In the genomic region with DNA sequence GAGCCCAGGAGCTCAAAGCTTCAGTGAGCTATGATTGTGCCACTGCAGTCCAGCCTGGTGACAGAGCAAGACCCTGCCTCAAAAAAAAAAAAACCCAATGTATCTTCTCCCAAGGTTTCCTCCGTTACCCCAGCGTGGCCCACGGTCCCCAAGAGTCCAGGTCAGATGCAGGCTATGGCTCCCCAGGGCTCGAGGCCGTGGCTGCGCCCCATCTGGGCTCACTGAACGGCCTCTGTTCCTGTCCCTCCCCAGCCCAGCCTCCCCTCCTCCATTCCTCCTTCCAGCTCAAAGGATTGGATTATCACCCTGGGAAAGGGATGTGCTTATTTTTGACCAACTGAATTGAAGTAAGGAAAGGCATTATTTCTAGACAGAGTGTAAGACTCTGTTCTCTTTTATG, we compare ENCODE assay signal across 33 cellular contexts.
"Had no signal": no experiment of that assay in that cellular context is flagged by ENCODE, and none has a peak within 500 bp of the region (broad histone marks: within the 10 kb centered on the region; RNA-seq: fewer than 3 reads in every experiment).

No MANE protein-coding gene starts in this region.

- H3K27me3 ChIP-seq: Peyer's patch had no signal

- H3K9me3 Mint-ChIP-seq: activated CD4-positive, alpha-beta memory T cell treated with anti-CD3 and anti-CD28 coated beads, Interleukin-2, amount 10 ng/mL, durations not matched to agents 7 days and 5 days; activated naive CD8-positive, alpha-beta T cell treated with anti-CD3 and anti-CD28 coated beads, Interleukin-2, amount 50 U/mL, for 24 hours had no signal

- H3K36me3 Mint-ChIP-seq: activated CD8-positive, alpha-beta memory T cell treated with anti-CD3 and anti-CD28 coated beads, Interleukin-2, amount 10 ng/mL, durations not matched to agents 7 days and 5 days; activated naive CD4-positive, alpha-beta T cell treated with anti-CD3 and anti-CD28 coated beads, Interleukin-2, amount 10 ng/mL, durations not matched to agents 7 days and 5 days had no signal

- H3K27ac ChIP-seq: brain microvascular endothelial cell, Peyer's patch, WERI-Rb-1 had no signal

- H3K4me1 ChIP-seq: Peyer's patch had no signal

- H3K27ac Mint-ChIP-seq: activated CD4-positive, alpha-beta memory T cell treated with anti-CD3 and anti-CD28 coated beads, Interleukin-2, amount 10 ng/mL, durations not matched to agents 7 days and 5 days; activated CD8-positive, alpha-beta memory T cell treated with anti-CD3 and anti-CD28 coated beads, Interleukin-2, amount 10 ng/mL, durations not matched to agents 7 days and 5 days; activated naive CD4-positive, alpha-beta T cell treated with anti-CD3 and anti-CD28 coated beads, Interleukin-2, amount 10 ng/mL, durations not matched to agents 7 days and 5 days; activated naive CD8-positive, alpha-beta T cell; activated naive CD8-positive, alpha-beta T cell treated with anti-CD3 and anti-CD28 coated beads, Interleukin-2, amount 50 U/mL, for 24 hours had no signal

- H3K4me3 Mint-ChIP-seq: activated CD4-positive, alpha-beta memory T cell treated with anti-CD3 and anti-CD28 coated beads, Interleukin-2, amount 10 ng/mL, durations not matched to agents 7 days and 5 days; activated CD8-positive, alpha-beta memory T cell treated with anti-CD3 and anti-CD28 coated beads, Interleukin-2, amount 10 ng/mL, durations not matched to agents 7 days and 5 days; activated naive CD4-positive, alpha-beta T cell treated with anti-CD3 and anti-CD28 coated beads, Interleukin-2, amount 10 ng/mL, durations not matched to agents 7 days and 5 days; activated naive CD8-positive, alpha-beta T cell; activated naive CD8-positive, alpha-beta T cell treated with anti-CD3 and anti-CD28 coated beads, Interleukin-2, amount 50 U/mL, for 24 hours had no signal

- H3K4me1 Mint-ChIP-seq: activated CD4-positive, alpha-beta memory T cell treated with anti-CD3 and anti-CD28 coated beads, Interleukin-2, amount 10 ng/mL, durations not matched to agents 7 days and 5 days; activated CD8-positive, alpha-beta memory T cell treated with anti-CD3 and anti-CD28 coated beads, Interleukin-2, amount 10 ng/mL, durations not matched to agents 7 days and 5 days; activated naive CD4-positive, alpha-beta T cell treated with anti-CD3 and anti-CD28 coated beads, Interleukin-2, amount 10 ng/mL, durations not matched to agents 7 days and 5 days; activated naive CD8-positive, alpha-beta T cell treated with anti-CD3 and anti-CD28 coated beads, Interleukin-2, amount 50 U/mL, for 24 hours had no signal

- H3K9me3 ChIP-seq: Peyer's patch had no signal

- H3K27me3 Mint-ChIP-seq: activated CD4-positive, alpha-beta memory T cell treated with anti-CD3 and anti-CD28 coated beads, Interleukin-2, amount 10 ng/mL, durations not matched to agents 7 days and 5 days; activated CD8-positive, alpha-beta memory T cell treated with anti-CD3 and anti-CD28 coated beads, Interleukin-2, amount 10 ng/mL, durations not matched to agents 7 days and 5 days; activated naive CD4-positive, alpha-beta T cell treated with anti-CD3 and anti-CD28 coated beads, Interleukin-2, amount 10 ng/mL, durations not matched to agents 7 days and 5 days; activated naive CD8-positive, alpha-beta T cell; activated naive CD8-positive, alpha-beta T cell treated with anti-CD3 and anti-CD28 coated beads, Interleukin-2, amount 50 U/mL, for 24 hours had no signal

- FAIRE-seq: K562 had no signal

- H3K36me3 ChIP-seq: brain microvascular endothelial cell, Peyer's patch, WERI-Rb-1 had no signal

- DNase-seq: activated CD4-positive, alpha-beta memory T cell treated with anti-CD3 and anti-CD28 coated beads, Interleukin-2, amount 10 ng/mL, durations not matched to agents 7 days and 5 days; activated CD4-positive, alpha-beta T cell treated with anti-CD3 and anti-CD28 coated beads for 1 hour; activated CD4-positive, alpha-beta T cell treated with anti-CD3 and anti-CD28 coated beads for 48 hours; activated CD4-positive, CD25-positive, alpha-beta regulatory T cell; activated CD8-positive, alpha-beta memory T cell treated with anti-CD3 and anti-CD28 coated beads for 24 hours; activated CD8-positive, alpha-beta memory T cell treated with anti-CD3 and anti-CD28 coated beads, Interleukin-2, amount 10 ng/mL, durations not matched to agents 7 days and 5 days; activated CD8-positive, alpha-beta memory T cell treated with anti-CD3 and anti-CD28 coated beads, Interleukin-2, amount 50 U/mL, for 48 hours; activated effector memory CD4-positive, alpha-beta T cell treated with Interleukin-2 at 50 U/mL for 16 hours; activated naive CD4-positive, alpha-beta T cell treated with anti-CD3 and anti-CD28 coated beads, Interleukin-2, amount 10 ng/mL, durations not matched to agents 7 days and 5 days; activated naive CD8-positive, alpha-beta T cell treated with anti-CD3 and anti-CD28 coated beads, Interleukin-2, amount 50 U/mL, for 24 hours; activated T-cell treated with anti-CD3 and anti-CD28 coated beads, Interleukin-2, amount 50 U/mL, for 48 hours; anterior cingulate cortex; brain microvascular endothelial cell; NCI-H1092 treated with DMSO at 0.1 percent for 48 hours; NCI-H1417; NCI-H146; NCI-H187; NCI-H2029 treated with DMSO at 0.1 percent for 48 hours; NCI-H2107; NCI-H2171; NCI-H510A; NCI-H526; NCI-H748 treated with DMSO at 0.1 percent for 48 hours; NK-92 treated with Interleukin-12 subunit alpha and Interleukin-12 subunit beta, amount 100 ng/mL, for 24 hours; PC-3; Peyer's patch; RPMI8226; SW 1271; T-helper 1 cell; T1000; WERI-Rb-1 had no signal

- H3K4me3 ChIP-seq: K562, Peyer's patch had no signal
